27 cellular contexts compared by ENCODE assay signal in the genomic region with DNA sequence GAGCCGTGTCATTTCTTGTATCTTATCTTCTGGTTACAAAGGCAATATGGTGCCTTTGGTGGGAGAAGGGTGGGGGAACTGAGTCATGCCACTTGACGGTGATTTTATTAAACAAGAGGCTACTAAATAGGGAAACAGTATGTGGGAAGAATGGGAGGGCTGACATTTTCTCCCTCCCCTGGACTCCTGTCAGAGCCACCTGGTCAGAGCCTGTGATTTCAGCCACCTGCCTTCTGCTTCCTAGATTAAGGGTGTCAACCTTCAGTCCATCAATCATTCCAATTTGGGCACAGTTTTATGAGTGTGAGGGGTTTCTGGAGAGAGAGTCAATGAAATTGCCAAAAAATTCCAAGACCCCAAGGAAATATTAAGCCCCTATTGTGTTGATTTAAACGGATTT.
"Had no signal": no experiment of that assay in that cellular context is flagged by ENCODE, and none has a peak within 500 bp of the region (broad histone marks: within the 10 kb centered on the region; RNA-seq: fewer than 3 reads in every experiment).

No MANE protein-coding gene starts in this region.

- H3K4me3 Mint-ChIP-seq: naive B cell; naive thymus-derived CD8-positive, alpha-beta T cell; natural killer cell treated with Interleukin-12 subunit alpha and Interleukin-12 subunit beta and Interleukin-15 and Interleukin-18, amount 100 ng/mL, for 72 hours; nephron progenitor cell; neural crest cell; stimulated activated effector memory CD8-positive, alpha-beta T cell treated with anti-CD3 and anti-CD28 coated beads, Interleukin-12 subunit alpha, Interleukin-12 subunit beta, amount 100 ng/mL, for 72 hours; stimulated activated naive CD8-positive, alpha-beta T cell treated with anti-CD3 and anti-CD28 coated beads, Interleukin-15, amount 100 ng/mL, for 72 hours; type B pancreatic cell had no signal

- H3K9me3 Mint-ChIP-seq: naive B cell; naive thymus-derived CD8-positive, alpha-beta T cell; natural killer cell treated with Interleukin-12 subunit alpha and Interleukin-12 subunit beta and Interleukin-15 and Interleukin-18, amount 100 ng/mL, for 72 hours; nephron progenitor cell; neural crest cell; stimulated activated effector memory CD8-positive, alpha-beta T cell treated with anti-CD3 and anti-CD28 coated beads, Interleukin-12 subunit alpha, Interleukin-12 subunit beta, amount 100 ng/mL, for 72 hours; stimulated activated naive CD8-positive, alpha-beta T cell treated with anti-CD3 and anti-CD28 coated beads, Interleukin-15, amount 100 ng/mL, for 72 hours; type B pancreatic cell had no signal

- H3K36me3 Mint-ChIP-seq: naive B cell; naive thymus-derived CD8-positive, alpha-beta T cell; natural killer cell treated with Interleukin-12 subunit alpha and Interleukin-12 subunit beta and Interleukin-15 and Interleukin-18, amount 100 ng/mL, for 72 hours; stimulated activated effector memory CD8-positive, alpha-beta T cell treated with anti-CD3 and anti-CD28 coated beads, Interleukin-12 subunit alpha, Interleukin-12 subunit beta, amount 100 ng/mL, for 72 hours; type B pancreatic cell had no signal

- H3K27me3 Mint-ChIP-seq: type B pancreatic cell had no signal

- ATAC-seq: naive thymus-derived CD8-positive, alpha-beta T cell; natural killer cell treated with Interleukin-12 subunit alpha and Interleukin-12 subunit beta and Interleukin-15 and Interleukin-18, amount 100 ng/mL, for 72 hours; right cardiac atrium; right lobe of liver; stimulated activated effector memory CD8-positive, alpha-beta T cell treated with anti-CD3 and anti-CD28 coated beads, Interleukin-12 subunit alpha, Interleukin-12 subunit beta, amount 100 ng/mL, for 72 hours; stimulated activated naive CD8-positive, alpha-beta T cell treated with anti-CD3 and anti-CD28 coated beads, Interleukin-15, amount 100 ng/mL, for 72 hours; stimulated activated naive CD8-positive, alpha-beta T cell treated with anti-CD3 and anti-CD28 coated beads, Interleukin-15, Interleukin-2, amounts not matched to agents 100 U/mL and 50 U/mL, for 24 hours; upper lobe of right lung had no signal

- H3K4me1 Mint-ChIP-seq: neural crest cell had no signal

- FAIRE-seq: small intestine had no signal

- DNase-seq: naive B cell; naive thymus-derived CD8-positive, alpha-beta T cell; nephron progenitor cell; nucleus accumbens; ovary; retina; right cardiac atrium; right lobe of liver; sigmoid colon; small intestine; stimulated activated CD4-positive, alpha-beta T cell treated with anti-CD3 and anti-CD28 coated beads, Interleukin-15, amount 100 ng/mL, for 24 hours; stimulated activated CD4-positive, alpha-beta T cell treated with anti-CD3 and anti-CD28 coated beads, Interleukin-2, amount 100 ng/mL, for 24 hours; stimulated activated CD4-positive, alpha-beta T cell treated with anti-CD3 and anti-CD28 coated beads, Interleukin-2, amount 100 ng/mL, for 48 hours; stimulated activated CD4-positive, alpha-beta T cell treated with anti-CD3 and anti-CD28 coated beads, Interleukin-4, amount 100 ng/mL, for 24 hours; stimulated activated naive CD4-positive, alpha-beta T cell; stimulated activated naive CD8-positive, alpha-beta T cell treated with anti-CD3 and anti-CD28 coated beads, Interleukin-15, amount 100 ng/mL, for 72 hours; stimulated activated naive CD8-positive, alpha-beta T cell treated with anti-CD3 and anti-CD28 coated beads, Interleukin-15, Interleukin-2, amounts not matched to agents 100 U/mL and 50 U/mL, for 24 hours; substantia nigra; testis; tibial artery; transverse colon; upper lobe of right lung; uterus had no signal

- H3K27ac Mint-ChIP-seq: naive thymus-derived CD8-positive, alpha-beta T cell; natural killer cell treated with Interleukin-12 subunit alpha and Interleukin-12 subunit beta and Interleukin-15 and Interleukin-18, amount 100 ng/mL, for 72 hours; nephron progenitor cell; stimulated activated effector memory CD8-positive, alpha-beta T cell treated with anti-CD3 and anti-CD28 coated beads, Interleukin-12 subunit alpha, Interleukin-12 subunit beta, amount 100 ng/mL, for 72 hours; stimulated activated naive CD8-positive, alpha-beta T cell treated with anti-CD3 and anti-CD28 coated beads, Interleukin-15, amount 100 ng/mL, for 72 hours; type B pancreatic cell had no signal
